In the genomic region with DNA sequence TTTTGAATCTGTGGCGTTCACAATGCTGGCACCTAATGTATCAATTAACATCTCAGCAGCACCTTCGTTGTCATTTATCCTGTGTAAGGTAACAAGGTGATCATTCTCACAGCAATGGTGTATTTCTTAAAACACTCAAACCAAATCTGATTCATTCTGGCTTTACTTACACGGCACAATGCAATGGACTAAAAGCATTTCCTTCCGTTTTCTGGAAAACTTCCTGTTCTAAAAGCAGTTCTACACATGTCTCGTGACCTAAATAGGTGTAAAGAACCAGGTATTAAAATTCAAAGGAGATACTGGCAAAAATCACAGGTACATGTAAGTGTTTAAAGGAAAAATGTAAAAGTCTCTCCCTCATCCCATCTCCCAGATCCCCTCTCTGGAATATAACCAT, we compare ENCODE assay signal across 19 cellular contexts.
"Had no signal": no experiment of that assay in that cellular context is flagged by ENCODE, and none has a peak within 500 bp of the region (broad histone marks: within the 10 kb centered on the region; RNA-seq: fewer than 3 reads in every experiment).

No MANE protein-coding gene starts in this region.

- H3K4me3 ChIP-seq: heart left ventricle, lung, spleen, thoracic aorta, transverse colon had no signal

- H3K27me3 ChIP-seq: heart left ventricle, spleen, transverse colon had no signal

- H3K27me3 Mint-ChIP-seq: naive B cell; stimulated activated memory B cell treated with anti-CD40 and anti-IgM and Interleukin-4, amounts not matched to agents 10 μg/mL and 1 μg/mL and 100 μg/mL, for 72 hours; stimulated activated naive CD8-positive, alpha-beta T cell treated with anti-CD3 and anti-CD28 coated beads, Interleukin-15, Interleukin-2, amounts not matched to agents 100 ng/mL and 50 ng/mL, for 24 hours had no signal

- DNase-seq: cortex of kidney; erythroblast; foreskin melanocyte; heart left ventricle; hippocampal formation; left colon; left ventricle myocardium superior; naive B cell; spleen; stimulated activated CD4-positive, alpha-beta T cell treated with anti-CD3 and anti-CD28 coated beads, Interleukin-15, amount 100 ng/mL, for 24 hours; stimulated activated CD4-positive, alpha-beta T cell treated with anti-CD3 and anti-CD28 coated beads, Interleukin-1b, Interleukin-23, amount 100 ng/mL, for 48 hours; stimulated activated CD4-positive, alpha-beta T cell treated with anti-CD3 and anti-CD28 coated beads, Interleukin-4, amount 100 ng/mL, for 24 hours; transverse colon had no signal

- H3K27ac ChIP-seq: heart left ventricle, spleen, thoracic aorta, transverse colon had no signal

- H3K4me3 Mint-ChIP-seq: naive B cell; nephron; stimulated activated memory B cell treated with anti-CD40 and anti-IgM and Interleukin-4, amounts not matched to agents 10 μg/mL and 1 μg/mL and 100 μg/mL, for 72 hours; stimulated activated naive CD8-positive, alpha-beta T cell treated with anti-CD3 and anti-CD28 coated beads, Interleukin-15, Interleukin-2, amounts not matched to agents 100 ng/mL and 50 ng/mL, for 24 hours had no signal

- H3K9me3 ChIP-seq: heart left ventricle, spleen, thoracic aorta, transverse colon had no signal

- H3K4me1 Mint-ChIP-seq: naive B cell; stimulated activated memory B cell treated with anti-CD40 and anti-IgM and Interleukin-4, amounts not matched to agents 10 μg/mL and 1 μg/mL and 100 μg/mL, for 72 hours had no signal

- ATAC-seq: heart left ventricle; left colon; left ventricle myocardium superior; sciatic nerve; stimulated activated memory B cell treated with anti-CD40 and anti-IgM and Interleukin-4, amounts not matched to agents 10 μg/mL and 1 μg/mL and 100 μg/mL, for 72 hours had no signal

- H3K9me3 Mint-ChIP-seq: naive B cell; nephron; stimulated activated memory B cell treated with anti-CD40 and anti-IgM and Interleukin-4, amounts not matched to agents 10 μg/mL and 1 μg/mL and 100 μg/mL, for 72 hours; stimulated activated naive CD8-positive, alpha-beta T cell treated with anti-CD3 and anti-CD28 coated beads, Interleukin-15, Interleukin-2, amounts not matched to agents 100 ng/mL and 50 ng/mL, for 24 hours had no signal

- H3K27ac Mint-ChIP-seq: naive B cell; nephron; stimulated activated memory B cell treated with anti-CD40 and anti-IgM and Interleukin-4, amounts not matched to agents 10 μg/mL and 1 μg/mL and 100 μg/mL, for 72 hours; stimulated activated naive CD8-positive, alpha-beta T cell treated with anti-CD3 and anti-CD28 coated beads, Interleukin-15, Interleukin-2, amounts not matched to agents 100 ng/mL and 50 ng/mL, for 24 hours had no signal
